ENCODE assay signal across 28 cellular contexts in the genomic region with DNA sequence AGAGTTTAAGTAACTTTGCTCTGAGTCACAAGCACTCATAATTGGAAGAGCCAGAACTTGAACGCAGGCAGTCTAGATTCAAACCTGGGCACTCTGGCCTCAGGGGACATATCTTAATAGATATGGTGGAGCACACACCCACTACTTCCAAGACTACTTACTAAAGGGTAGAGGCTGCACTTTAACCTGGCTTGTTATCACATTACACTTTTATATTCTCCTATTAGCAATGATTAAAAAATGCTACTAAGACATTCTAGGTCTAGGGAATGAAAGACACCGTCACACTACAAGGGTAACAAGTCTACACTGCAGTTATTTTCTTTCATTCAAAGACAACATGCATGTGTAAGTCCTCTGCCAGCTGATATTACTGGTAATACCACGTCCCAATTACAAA.
"Had no signal": no experiment of that assay in that cellular context is flagged by ENCODE, and none has a peak within 500 bp of the region (broad histone marks: within the 10 kb centered on the region; RNA-seq: fewer than 3 reads in every experiment).

No MANE protein-coding gene starts in this region.

- H3K9me3 Mint-ChIP-seq: mesothelial cell of epicardium; naive B cell; natural killer cell; nephron progenitor cell; neural progenitor cell; stimulated activated effector memory CD8-positive, alpha-beta T cell treated with anti-CD3 and anti-CD28 coated beads, Interleukin-12 subunit alpha, Interleukin-12 subunit beta, amount 100 ng/mL, for 72 hours; stimulated activated naive CD8-positive, alpha-beta T cell treated with anti-CD3 and anti-CD28 coated beads, Interleukin-15, Interleukin-2, amounts not matched to agents 100 ng/mL and 50 ng/mL, for 24 hours had no signal

- FAIRE-seq: kidney, urothelium cell line had no signal

- H3K27me3 ChIP-seq: left lung, neural progenitor cell, neutrophil, right atrium auricular region, right lobe of liver, spleen, suprapubic skin, tibial artery, upper lobe of right lung had no signal

- H3K9me3 ChIP-seq: left lung, lower lobe of right lung, neutrophil, psoas muscle, right atrium auricular region, right lobe of liver, spleen, suprapubic skin, thoracic aorta, tibial artery, upper lobe of right lung had no signal

- H3K9ac ChIP-seq: neural progenitor cell, parathyroid adenoma had no signal

- H3K36me3 ChIP-seq: left lung, lower lobe of right lung, neutrophil, right lobe of liver, thoracic aorta had no signal

- H3K36me3 Mint-ChIP-seq: naive B cell; natural killer cell; stimulated activated effector memory CD8-positive, alpha-beta T cell treated with anti-CD3 and anti-CD28 coated beads, Interleukin-12 subunit alpha, Interleukin-12 subunit beta, amount 100 ng/mL, for 72 hours had no signal

- H3K4me1 ChIP-seq: parathyroid adenoma, psoas muscle, right atrium auricular region, right lobe of liver, suprapubic skin, tibial artery, upper lobe of right lung had no signal

- H3K27me3 Mint-ChIP-seq: naive B cell; stimulated activated naive CD8-positive, alpha-beta T cell treated with anti-CD3 and anti-CD28 coated beads, Interleukin-15, Interleukin-2, amounts not matched to agents 100 ng/mL and 50 ng/mL, for 24 hours had no signal

- DNase-seq: hippocampal formation; kidney; left colon; left lung; lower lobe of right lung; mammary epithelial cell; mesenchymal stem cell; naive B cell; natural killer cell; nephron progenitor cell; occipital lobe; psoas muscle; right lobe of liver; spleen; stimulated activated CD4-positive, alpha-beta T cell treated with anti-CD3 and anti-CD28 coated beads, Interleukin-4, amount 100 ng/mL, for 24 hours; stimulated activated naive CD4-positive, alpha-beta T cell; tibial artery; upper lobe of right lung had no signal

- H2AFZ ChIP-seq: neural progenitor cell, parathyroid adenoma had no signal

- H3K4me2 ChIP-seq: neural progenitor cell had no signal

- H3K4me3 Mint-ChIP-seq: mesothelial cell of epicardium; naive B cell; natural killer cell; nephron progenitor cell; neural progenitor cell; stimulated activated effector memory CD8-positive, alpha-beta T cell treated with anti-CD3 and anti-CD28 coated beads, Interleukin-12 subunit alpha, Interleukin-12 subunit beta, amount 100 ng/mL, for 72 hours; stimulated activated naive CD8-positive, alpha-beta T cell treated with anti-CD3 and anti-CD28 coated beads, Interleukin-15, Interleukin-2, amounts not matched to agents 100 ng/mL and 50 ng/mL, for 24 hours had no signal

- H3K4me3 ChIP-seq: left lung, lower lobe of right lung, neural progenitor cell, psoas muscle, right atrium auricular region, right lobe of liver, spleen, suprapubic skin, thoracic aorta, tibial artery, upper lobe of right lung had no signal

- ATAC-seq: left colon; left lung; lower lobe of right lung; natural killer cell; psoas muscle; right lobe of liver; stimulated activated effector memory CD8-positive, alpha-beta T cell treated with anti-CD3 and anti-CD28 coated beads, Interleukin-12 subunit alpha, Interleukin-12 subunit beta, amount 100 ng/mL, for 72 hours; upper lobe of right lung had no signal

- H3K4me1 Mint-ChIP-seq: naive B cell; stimulated activated effector memory CD8-positive, alpha-beta T cell treated with anti-CD3 and anti-CD28 coated beads, Interleukin-12 subunit alpha, Interleukin-12 subunit beta, amount 100 ng/mL, for 72 hours had no signal

- H3K27ac ChIP-seq: left lung, lower lobe of right lung, neural progenitor cell, neutrophil, parathyroid adenoma, psoas muscle, right atrium auricular region, right lobe of liver, spleen, suprapubic skin, thoracic aorta, tibial artery, upper lobe of right lung had no signal

- H3K79me2 ChIP-seq: parathyroid adenoma had no signal

- H3K27ac Mint-ChIP-seq: mesothelial cell of epicardium; natural killer cell; neural progenitor cell; stimulated activated effector memory CD8-positive, alpha-beta T cell treated with anti-CD3 and anti-CD28 coated beads, Interleukin-12 subunit alpha, Interleukin-12 subunit beta, amount 100 ng/mL, for 72 hours; stimulated activated naive CD8-positive, alpha-beta T cell treated with anti-CD3 and anti-CD28 coated beads, Interleukin-15, Interleukin-2, amounts not matched to agents 100 ng/mL and 50 ng/mL, for 24 hours had no signal
